16 cellular contexts compared by ENCODE assay signal in the genomic region with DNA sequence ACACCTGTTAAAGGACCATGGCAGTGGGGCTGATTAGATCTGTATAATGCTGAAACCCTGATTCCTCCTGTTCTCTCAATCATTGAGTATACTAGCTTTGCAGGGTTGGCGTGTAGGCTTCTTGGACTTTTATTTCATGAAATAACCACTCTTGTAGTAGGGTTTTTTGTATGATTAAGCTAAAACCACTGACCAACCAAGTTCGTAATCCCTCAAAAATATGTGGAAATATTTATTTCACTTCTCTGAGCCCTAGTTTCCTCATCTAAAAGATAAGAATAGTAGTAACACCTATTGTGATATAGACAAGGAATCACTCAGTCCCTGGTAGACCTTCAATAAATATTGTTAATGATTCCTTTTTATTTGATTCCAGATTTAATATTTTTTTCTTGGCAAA. TPM values are rescaled to one million over a fixed set of nuclear protein-coding genes. Genes with fewer than 3 reads are reported as not detected.
DNase-seq lines count a peak whose midpoint lies in the region; ATAC-seq and TF ChIP-seq lines count a peak whose summit lies in the region.
"Had no signal": no experiment of that assay in that cellular context is flagged by ENCODE, and none has a peak within 500 bp of the region (broad histone marks: within the 10 kb centered on the region; RNA-seq: fewer than 3 reads in every experiment).

No MANE protein-coding gene starts in this region.

- POLR2A ChIA-PET in CD8-positive, alpha-beta T cell (lab: Charles Lee), result no interaction called here
- POLR2A ChIA-PET in activated naive CD8-positive, alpha-beta T cell treated with anti-CD3 and anti-CD28 coated beads, Interleukin-2, amount 10 ng/mL, durations not matched to agents 7 days and 5 days (lab: Charles Lee), result no interaction called here
- POLR2A ChIA-PET in naive thymus-derived CD8-positive, alpha-beta T cell (lab: Charles Lee), result no interaction called here
- POLR2A ChIA-PET in activated CD4-positive, alpha-beta memory T cell treated with anti-CD3 and anti-CD28 coated beads for 36 hours (lab: Charles Lee), result no interaction called here

- peaks cover 34% of the 10 kb centered on the region for H3K4me1 ChIP-seq in CD8-positive, alpha-beta T cell (ENCODE audit: insufficient read depth, low read length)

- no peak overlapping the region for H3K4me3 ChIP-seq in CD8-positive, alpha-beta T cell (ENCODE audit: low read depth, low read length)
- H3K4me3 ChIP-seq: heart right ventricle, SJCRH30, tibial nerve had no signal

- no peaks in the 10 kb centered on the region for H3K9me3 Mint-ChIP-seq in CD8-positive, alpha-beta T cell
- no peaks in the 10 kb centered on the region for H3K9me3 Mint-ChIP-seq in activated naive CD8-positive, alpha-beta T cell treated with anti-CD3 and anti-CD28 coated beads, Interleukin-2, amount 10 ng/mL, durations not matched to agents 7 days and 5 days
- H3K9me3 Mint-ChIP-seq in naive thymus-derived CD8-positive, alpha-beta T cell, result no peaks in the 10 kb centered on the region
- no peaks in the 10 kb centered on the region for H3K9me3 Mint-ChIP-seq in endothelial cell (ENCODE audit: unreplicated experiment)
- no peaks in the 10 kb centered on the region for H3K9me3 Mint-ChIP-seq in activated CD4-positive, alpha-beta memory T cell treated with anti-CD3 and anti-CD28 coated beads for 36 hours
- H3K9me3 Mint-ChIP-seq: activated B cell treated with CpG ODN at 0.5 μM for 24 hours; stimulated activated naive B cell treated with anti-CD40 and anti-IgM and Interleukin-4, amounts not matched to agents 10 μg/mL and 1 μg/mL and 100 μg/mL, for 72 hours; T-helper 2 cell treated with Interferon-gamma antibody and Interleukin-4, amounts not matched to agents 5 μg/mL and 100 μg/mL, for 36 hours had no signal

- peaks cover 39% of the 10 kb centered on the region for H3K36me3 Mint-ChIP-seq in CD8-positive, alpha-beta T cell
- H3K36me3 Mint-ChIP-seq in activated naive CD8-positive, alpha-beta T cell treated with anti-CD3 and anti-CD28 coated beads, Interleukin-2, amount 10 ng/mL, durations not matched to agents 7 days and 5 days, result peaks cover 13% of the 10 kb centered on the region
- peaks cover 0 to 36% (median under 1%) of the 10 kb centered on the region in 3 donors for H3K36me3 Mint-ChIP-seq in naive thymus-derived CD8-positive, alpha-beta T cell
- H3K36me3 Mint-ChIP-seq in endothelial cell (ENCODE audit: low read depth, unreplicated experiment), result no peaks in the 10 kb centered on the region
- peaks cover 11% of the 10 kb centered on the region for H3K36me3 Mint-ChIP-seq in activated CD4-positive, alpha-beta memory T cell treated with anti-CD3 and anti-CD28 coated beads for 36 hours

- no peaks in the 10 kb centered on the region for H3K27me3 Mint-ChIP-seq in CD8-positive, alpha-beta T cell (ENCODE audit: low read depth)
- H3K27me3 Mint-ChIP-seq in activated naive CD8-positive, alpha-beta T cell treated with anti-CD3 and anti-CD28 coated beads, Interleukin-2, amount 10 ng/mL, durations not matched to agents 7 days and 5 days, result no peaks in the 10 kb centered on the region
- no peaks in the 10 kb centered on the region for H3K27me3 Mint-ChIP-seq in naive thymus-derived CD8-positive, alpha-beta T cell
- peaks cover 3% of the 10 kb centered on the region for H3K27me3 Mint-ChIP-seq in endothelial cell (ENCODE audit: unreplicated experiment)
- H3K27me3 Mint-ChIP-seq in activated CD4-positive, alpha-beta memory T cell treated with anti-CD3 and anti-CD28 coated beads for 36 hours, result no peaks in the 10 kb centered on the region
- H3K27me3 Mint-ChIP-seq: activated B cell treated with CpG ODN at 0.5 μM for 24 hours; stimulated activated naive B cell treated with anti-CD40 and anti-IgM and Interleukin-4, amounts not matched to agents 10 μg/mL and 1 μg/mL and 100 μg/mL, for 72 hours had no signal

- ATAC-seq in CD8-positive, alpha-beta T cell, result no peak
- ATAC-seq in activated naive CD8-positive, alpha-beta T cell treated with anti-CD3 and anti-CD28 coated beads, Interleukin-2, amount 10 ng/mL, durations not matched to agents 7 days and 5 days (ENCODE audit: low read depth), result no peak
- ATAC-seq in naive thymus-derived CD8-positive, alpha-beta T cell, result no peak
- ATAC-seq in GM21423 (IDR thresholded peaks at IDR 0.05; ENCODE audit: unreplicated experiment), result no peak
- ATAC-seq: heart right ventricle; stimulated activated naive B cell treated with anti-CD40 and anti-IgM and Interleukin-4, amounts not matched to agents 10 μg/mL and 1 μg/mL and 100 μg/mL, for 72 hours had no signal

- CTCF ChIA-PET in CD8-positive, alpha-beta T cell (lab: Charles Lee), result no interaction called here
- CTCF ChIA-PET in activated CD4-positive, alpha-beta memory T cell treated with anti-CD3 and anti-CD28 coated beads for 36 hours (lab: Charles Lee), result interaction anchor here (0.6 kb wide), 1 partner anchor 42 kb away, joined by 3 read pairs; no protein-coding TSS in a partner anchor

- no peak for DNase-seq in CD8-positive, alpha-beta T cell
- DNase-seq in LHCN-M2 (ENCODE audit: low read depth) (peak; percentile 5), endothelial cell (ENCODE audit: low spot score) (no peak)
- DNase-seq in activated naive CD8-positive, alpha-beta T cell treated with anti-CD3 and anti-CD28 coated beads, Interleukin-2, amount 10 ng/mL, durations not matched to agents 7 days and 5 days, result no peak
- DNase-seq in naive thymus-derived CD8-positive, alpha-beta T cell, result no peak
- DNase-seq in activated CD4-positive, alpha-beta memory T cell treated with anti-CD3 and anti-CD28 coated beads for 36 hours, result no peak
- DNase-seq: activated B cell treated with CpG ODN at 0.5 μM for 24 hours; amygdala; heart right ventricle; Kasumi-1; NCI-H1436 treated with DMSO at 0.1 percent for 48 hours; stimulated activated naive B cell treated with anti-CD40 and anti-IgM and Interleukin-4, amounts not matched to agents 10 μg/mL and 1 μg/mL and 100 μg/mL, for 72 hours had no signal

- peak overlapping the region; percentile 53 for H3K27ac Mint-ChIP-seq in CD8-positive, alpha-beta T cell
- no peak overlapping the region for H3K27ac Mint-ChIP-seq in activated naive CD8-positive, alpha-beta T cell treated with anti-CD3 and anti-CD28 coated beads, Interleukin-2, amount 10 ng/mL, durations not matched to agents 7 days and 5 days
- H3K27ac Mint-ChIP-seq in naive thymus-derived CD8-positive, alpha-beta T cell, result peak overlapping the region in 6 of 10 donors; percentile 19 to 80 (median 57)
- H3K27ac Mint-ChIP-seq in endothelial cell (ENCODE audit: unreplicated experiment), result no peak overlapping the region
- no peak overlapping the region for H3K27ac Mint-ChIP-seq in activated CD4-positive, alpha-beta memory T cell treated with anti-CD3 and anti-CD28 coated beads for 36 hours
- H3K27ac Mint-ChIP-seq: activated B cell treated with CpG ODN at 0.5 μM for 24 hours; stimulated activated naive B cell treated with anti-CD40 and anti-IgM and Interleukin-4, amounts not matched to agents 10 μg/mL and 1 μg/mL and 100 μg/mL, for 72 hours; T-helper 2 cell treated with Interferon-gamma antibody and Interleukin-4, amounts not matched to agents 5 μg/mL and 100 μg/mL, for 36 hours had no signal

- no peak overlapping the region for H3K4me3 Mint-ChIP-seq in CD8-positive, alpha-beta T cell
- H3K4me3 Mint-ChIP-seq in activated naive CD8-positive, alpha-beta T cell treated with anti-CD3 and anti-CD28 coated beads, Interleukin-2, amount 10 ng/mL, durations not matched to agents 7 days and 5 days, result peak overlapping the region; percentile 37
- H3K4me3 Mint-ChIP-seq in naive thymus-derived CD8-positive, alpha-beta T cell, result peak overlapping the region in 4 of 10 donors; percentile 13 to 39 (median 24)
- H3K4me3 Mint-ChIP-seq in endothelial cell (ENCODE audit: unreplicated experiment), result no peak overlapping the region
- H3K4me3 Mint-ChIP-seq in activated CD4-positive, alpha-beta memory T cell treated with anti-CD3 and anti-CD28 coated beads for 36 hours, result no peak overlapping the region
- H3K4me3 Mint-ChIP-seq: activated B cell treated with CpG ODN at 0.5 μM for 24 hours; stimulated activated naive B cell treated with anti-CD40 and anti-IgM and Interleukin-4, amounts not matched to agents 10 μg/mL and 1 μg/mL and 100 μg/mL, for 72 hours; T-helper 2 cell treated with Interferon-gamma antibody and Interleukin-4, amounts not matched to agents 5 μg/mL and 100 μg/mL, for 36 hours had no signal

- H3K27ac ChIP-seq in CD8-positive, alpha-beta T cell (ENCODE audit: low read depth, low read length), result no peak overlapping the region
- H3K27ac ChIP-seq: heart right ventricle, SJCRH30, tibial nerve had no signal

- intact Hi-C loops in CD8-positive, alpha-beta T cell (cut with DNase I, micrococcal nuclease), result no loop called here
- intact Hi-C loops in activated CD4-positive, alpha-beta memory T cell treated with anti-CD3 and anti-CD28 coated beads for 36 hours (cut with micrococcal nuclease), result loop anchor here (1.0 kb wide), 1 partner anchor 43 kb away; no protein-coding TSS in a partner anchor

- H3K9me3 ChIP-seq in CD8-positive, alpha-beta T cell (ENCODE audit: low read length), result no peaks in the 10 kb centered on the region
- H3K9me3 ChIP-seq: heart right ventricle, SJCRH30, tibial nerve had no signal

- H3K36me3 ChIP-seq in CD8-positive, alpha-beta T cell (ENCODE audit: insufficient read depth, low read length), result no peaks in the 10 kb centered on the region

- no peak for TF ChIP-seq CTCF in CD8-positive, alpha-beta T cell (IDR thresholded peaks at IDR 0.05)
- TF ChIP-seq CTCF in endothelial cell (IDR thresholded peaks at IDR 0.05; ENCODE audit: unreplicated experiment), result no peak

- H3K4me1 Mint-ChIP-seq in CD8-positive, alpha-beta T cell (ENCODE audit: low read depth), result peaks cover 61% of the 10 kb centered on the region
- peaks cover 41% of the 10 kb centered on the region for H3K4me1 Mint-ChIP-seq in activated naive CD8-positive, alpha-beta T cell treated with anti-CD3 and anti-CD28 coated beads, Interleukin-2, amount 10 ng/mL, durations not matched to agents 7 days and 5 days
- peaks cover 22 to 63% (median 56%) of the 10 kb centered on the region in 4 donors for H3K4me1 Mint-ChIP-seq in naive thymus-derived CD8-positive, alpha-beta T cell
- peaks cover 11% of the 10 kb centered on the region for H3K4me1 Mint-ChIP-seq in endothelial cell (ENCODE audit: unreplicated experiment)
- peaks cover 48% of the 10 kb centered on the region for H3K4me1 Mint-ChIP-seq in activated CD4-positive, alpha-beta memory T cell treated with anti-CD3 and anti-CD28 coated beads for 36 hours (ENCODE audit: low read depth)

- no peaks in the 10 kb centered on the region for H3K27me3 ChIP-seq in CD8-positive, alpha-beta T cell (ENCODE audit: insufficient read depth, low read length)
- H3K27me3 ChIP-seq: heart right ventricle, SJCRH30, tibial nerve had no signal

RNA-seq across cellular contexts. Expression of a gene that starts 4.2 kb away (rescaled TPM):
- total RNA-seq in CD8-positive, alpha-beta T cell, result 10 to 100 TPM; 78.4 to 80.6 TPM
- total RNA-seq in LHCN-M2 (2014; rRNA removed) (104 and 113 TPM in 2 replicates), endothelial cell (ENCODE audit: unreplicated experiment) (92.9 TPM)
- 26.5 TPM for polyA plus RNA-seq in LHCN-M2 (2012)
- total RNA-seq in activated naive CD8-positive, alpha-beta T cell treated with anti-CD3 and anti-CD28 coated beads, Interleukin-2, amount 10 ng/mL, durations not matched to agents 7 days and 5 days, result 100 to 1,000 TPM; 101 TPM
- 100 to 1,000 TPM; 101 TPM for total RNA-seq in naive thymus-derived CD8-positive, alpha-beta T cell
- polyA plus RNA-seq in naive thymus-derived CD8-positive, alpha-beta T cell, result 100 to 1,000 TPM; 139 to 146 (median 143) TPM
- 100 to 1,000 TPM; 154 to 166 TPM for total RNA-seq in activated CD4-positive, alpha-beta memory T cell treated with anti-CD3 and anti-CD28 coated beads for 36 hours

RNA-seq across cellular contexts. Expression of a gene that starts 42.8 kb away (rescaled TPM):
- total RNA-seq in CD8-positive, alpha-beta T cell, result 10 to 100 TPM; 84.0 to 85.6 TPM
- total RNA-seq in LHCN-M2 (2014; rRNA removed) (34.3 and 42.0 TPM in 2 replicates), endothelial cell (ENCODE audit: unreplicated experiment) (79.8 TPM)
- 14.2 TPM for polyA plus RNA-seq in LHCN-M2 (2012)
- 10 to 100 TPM; 87.6 to 89.6 TPM for total RNA-seq in activated naive CD8-positive, alpha-beta T cell treated with anti-CD3 and anti-CD28 coated beads, Interleukin-2, amount 10 ng/mL, durations not matched to agents 7 days and 5 days
- 100 to 1,000 TPM; 113 to 119 TPM for total RNA-seq in naive thymus-derived CD8-positive, alpha-beta T cell
- polyA plus RNA-seq in naive thymus-derived CD8-positive, alpha-beta T cell, result 10 to 100 TPM; 43.7 to 54.6 (median 48.4) TPM
- total RNA-seq in activated CD4-positive, alpha-beta memory T cell treated with anti-CD3 and anti-CD28 coated beads for 36 hours, result 10 to 100 TPM; 51.5 to 52.0 TPM

Comparison
In these comparisons a context has a peak if more than half of its experiments do, and no peak if none do; other contexts are left out.
1. H3K27ac Mint-ChIP-seq: peak in CD8-positive, alpha-beta T cell (single experiment) and naive thymus-derived CD8-positive, alpha-beta T cell (6 of 10); none in activated naive CD8-positive, alpha-beta T cell treated with anti-CD3 and anti-CD28 coated beads, Interleukin-2, amount 10 ng/mL, durations not matched to agents 7 days and 5 days (single experiment), endothelial cell (single experiment) and activated CD4-positive, alpha-beta memory T cell treated with anti-CD3 and anti-CD28 coated beads for 36 hours (single experiment).